In genomic region chr22:30881361-30882180, GRCh38 we compare ENCODE assay signal across 17 cellular contexts.
A peak's percentile ranks its signal among the peaks of the same experiment; 100 is the strongest.
DNase-seq lines count a peak whose midpoint lies in the region; ATAC-seq and TF ChIP-seq lines count a peak whose summit lies in the region.
"Had no signal": no experiment of that assay in that cellular context is flagged by ENCODE, and none has a peak within 500 bp of the region (broad histone marks: within the 10 kb centered on the region; RNA-seq: fewer than 3 reads in every experiment).

No MANE protein-coding gene starts in this region.

- no peak overlapping the region for H4K5ac ChIP-seq in mesendoderm (ENCODE audit: low read length)

- no peak overlapping the region for H3K23ac ChIP-seq in mesendoderm (ENCODE audit: low read length)

- no peaks in the 10 kb centered on the region for H3K27me3 ChIP-seq in SK-N-SH (ENCODE audit: insufficient read depth)
- no peaks in the 10 kb centered on the region for H3K27me3 ChIP-seq in mesendoderm (ENCODE audit: insufficient read depth, low read length, poor library complexity)
- H3K27me3 ChIP-seq: gastroesophageal sphincter had no signal

- H2BK15ac ChIP-seq in mesendoderm (replicated peaks; ENCODE audit: low read depth): no peak overlapping the region

- H3K9ac ChIP-seq in SK-N-SH (no peak overlapping the region), mesendoderm (ENCODE audit: low read length) (no peak overlapping the region)

- ATAC-seq in SK-N-SH treated with all-trans-retinoic acid at 6 μM for 48 hours (no peak), GM18505 (IDR thresholded peaks at IDR 0.05; ENCODE audit: unreplicated experiment) (no peak), HG03159 (IDR thresholded peaks at IDR 0.05; ENCODE audit: unreplicated experiment) (no peak), GM21360 (IDR thresholded peaks at IDR 0.05; ENCODE audit: unreplicated experiment) (no peak)
- ATAC-seq in activated naive CD4-positive, alpha-beta T cell treated with anti-CD3 and anti-CD28 coated beads, Interleukin-2, amount 50 U/mL, for 72 hours: no peak
- ATAC-seq: activated CD4-positive, alpha-beta T cell treated with anti-CD3 and anti-CD28 coated beads for 36 hours; gastroesophageal sphincter; naive thymus-derived CD4-positive, alpha-beta T cell had no signal

- H2AK5ac ChIP-seq in mesendoderm (ENCODE audit: low read length): no peak overlapping the region

- H3K4me3 ChIP-seq in SK-N-SH (ENCODE audit: low read depth in 2 of 2, low read length in 1 of 2) (no peak overlapping the region), choroid plexus epithelial cell (ENCODE audit: low read depth, low read length) (no peak overlapping the region), mesendoderm (ENCODE audit: low read length) (no peak overlapping the region)
- H3K4me3 ChIP-seq: gastroesophageal sphincter had no signal

- no peak overlapping the region for H2BK120ac ChIP-seq in mesendoderm (ENCODE audit: low read depth, low read length)

- H3K27ac Mint-ChIP-seq in activated naive CD4-positive, alpha-beta T cell treated with anti-CD3 and anti-CD28 coated beads, Interleukin-2, amount 50 U/mL, for 72 hours: peak overlapping the region in 1 of 2 donors; percentile 23
- H3K27ac Mint-ChIP-seq: activated CD4-positive, alpha-beta T cell treated with anti-CD3 and anti-CD28 coated beads for 36 hours; activated T-cell treated with anti-CD3 and anti-CD28 coated beads, Interleukin-2, amount 50 U/mL, for 24 hours had no signal

- POLR2A ChIA-PET in SK-N-SH (lab: Yijun Ruan, JAX): no interaction called here

- no peak overlapping the region for H4K8ac ChIP-seq in mesendoderm (ENCODE audit: low read depth, low read length)

- DNase-seq in SK-N-SH (peak; percentile 60), choroid plexus epithelial cell (ENCODE audit: low read depth) (peak; percentile 14), mesendoderm (peak; percentile 70)
- DNase-seq in activated naive CD4-positive, alpha-beta T cell treated with anti-CD3 and anti-CD28 coated beads, Interleukin-2, amount 50 U/mL, for 72 hours (ENCODE audit: low spot score in 2 of 2): no peak
- DNase-seq: activated CD4-positive, alpha-beta T cell treated with anti-CD3 and anti-CD28 coated beads for 36 hours; activated T-cell treated with anti-CD3 and anti-CD28 coated beads, Interleukin-2, amount 50 U/mL, for 24 hours; effector CD4-positive, alpha-beta T cell; Karpas-422; naive thymus-derived CD4-positive, alpha-beta T cell; NCI-H1694 treated with DMSO at 0.1 percent for 48 hours; NK-92 treated with Interleukin-12 subunit alpha and Interleukin-12 subunit beta, amount 100 ng/mL, for 24 hours had no signal

- H3K4me1 ChIP-seq in SK-N-SH (ENCODE audit: control insufficient read depth in 1 of 2, insufficient read depth in 2 of 2, low read depth in 1 of 2, low read length in 1 of 2): peaks cover 0 to 62% of the 10 kb centered on the region in 2 experiments; a peak in 1 of 4 replicates
- no peaks in the 10 kb centered on the region for H3K4me1 ChIP-seq in mesendoderm (ENCODE audit: control insufficient read depth, low read depth, low read length)

- no peak for TF ChIP-seq EP300 in SK-N-SH (IDR thresholded peaks at IDR 0.05; ENCODE audit: borderline replicate concordance in 1 of 2, low read depth in 1 of 2, low read length in 1 of 2)

- H3K4ac ChIP-seq in mesendoderm (ENCODE audit: low read depth, low read length): no peak overlapping the region

- WGBS in SK-N-SH (ENCODE audit: low lambda C conversion rate): 82% methylated on average over 7 of the region's 14 CpGs
- WGBS in mesendoderm (ENCODE audit: extremely low coverage, insufficient coverage, low lambda C conversion rate): no CpG with 5 or more reads among the region's 14 CpGs

- no peaks in the 10 kb centered on the region for H3K36me3 Mint-ChIP-seq in activated naive CD4-positive, alpha-beta T cell treated with anti-CD3 and anti-CD28 coated beads, Interleukin-2, amount 50 U/mL, for 72 hours

- H3K36me3 ChIP-seq in SK-N-SH (replicated peaks in 1 of 2; ENCODE audit: control insufficient read depth in 1 of 2, insufficient read depth in 2 of 2, low read length in 1 of 2) (no peaks in the 10 kb centered on the region), mesendoderm (ENCODE audit: control insufficient read depth, insufficient read depth, low read length) (no peaks in the 10 kb centered on the region)
- H3K36me3 ChIP-seq: gastroesophageal sphincter had no signal

- H3K4me2 ChIP-seq in SK-N-SH: no peak overlapping the region
- no peak overlapping the region for H3K4me2 ChIP-seq in mesendoderm (ENCODE audit: low read length)

- no peaks in the 10 kb centered on the region for H3F3A ChIP-seq in SK-N-SH (replicated peaks; ENCODE audit: insufficient read depth)

- no peak overlapping the region for H2BK5ac ChIP-seq in mesendoderm (ENCODE audit: low read length)

- no peaks in the 10 kb centered on the region for H3K9me3 Mint-ChIP-seq in activated naive CD4-positive, alpha-beta T cell treated with anti-CD3 and anti-CD28 coated beads, Interleukin-2, amount 50 U/mL, for 72 hours
- H3K9me3 Mint-ChIP-seq: activated T-cell treated with anti-CD3 and anti-CD28 coated beads, Interleukin-2, amount 50 U/mL, for 24 hours; naive thymus-derived CD4-positive, alpha-beta T cell had no signal

- no peaks in the 10 kb centered on the region for H3K9me3 ChIP-seq in SK-N-SH
- H3K9me3 ChIP-seq: gastroesophageal sphincter had no signal

- CTCF ChIA-PET in SK-N-SH (lab: Yijun Ruan, JAX): interaction anchor here (0.8 to 1.9 kb wide), 3 partner anchors 9 to 107 kb away, joined by 3 to 14 read pairs (median 3); no protein-coding TSS in a partner anchor

- TF ChIP-seq POLR2A in GM18505 (IDR thresholded peaks at IDR 0.05; ENCODE audit: borderline replicate concordance, extremely low read depth, insufficient read depth, insufficient read length): no peak

- H3K27ac ChIP-seq in SK-N-SH (ENCODE audit: low read depth in 2 of 2, low read length in 1 of 2) (peak overlapping the region in 1 of 2 experiments; percentile 78; a peak in 1 of 4 replicates), mesendoderm (ENCODE audit: low read depth, low read length) (no peak overlapping the region)
- H3K27ac ChIP-seq: 22Rv1, gastroesophageal sphincter had no signal

- no peaks in the 10 kb centered on the region for H4K20me1 ChIP-seq in SK-N-SH (ENCODE audit: insufficient read depth)

- no peak overlapping the region for H3K18ac ChIP-seq in mesendoderm (ENCODE audit: low read length)

- no peak for TF ChIP-seq CTCF in SK-N-SH (IDR thresholded peaks at IDR 0.05)
- no peak for TF ChIP-seq CTCF in choroid plexus epithelial cell (conservative IDR thresholded peaks at IDR 0.05; ENCODE audit: low read depth, low read length)

- H3K79me2 ChIP-seq in SK-N-SH (ENCODE audit: insufficient read depth) (no peaks in the 10 kb centered on the region), mesendoderm (ENCODE audit: control insufficient read depth, insufficient read depth, low read length) (no peaks in the 10 kb centered on the region)

- H3K79me1 ChIP-seq in mesendoderm (ENCODE audit: low read length): no peaks in the 10 kb centered on the region

- TF ChIP-seq RAD21 in SK-N-SH (IDR thresholded peaks at IDR 0.05; ENCODE audit: low read length): no peak

- no peak overlapping the region for H3K56ac ChIP-seq in mesendoderm (ENCODE audit: low read length)

- H2AFZ ChIP-seq in SK-N-SH (ENCODE audit: low read depth): no peak overlapping the region

- no peaks in the 10 kb centered on the region for H3K9me2 ChIP-seq in SK-N-SH

TF ChIP-seq in SK-N-SH, 30 proteins besides CTCF, POLR2A, EP300 and RAD21 (continues in another document):
- TF ChIP-seq, protein P1, sequence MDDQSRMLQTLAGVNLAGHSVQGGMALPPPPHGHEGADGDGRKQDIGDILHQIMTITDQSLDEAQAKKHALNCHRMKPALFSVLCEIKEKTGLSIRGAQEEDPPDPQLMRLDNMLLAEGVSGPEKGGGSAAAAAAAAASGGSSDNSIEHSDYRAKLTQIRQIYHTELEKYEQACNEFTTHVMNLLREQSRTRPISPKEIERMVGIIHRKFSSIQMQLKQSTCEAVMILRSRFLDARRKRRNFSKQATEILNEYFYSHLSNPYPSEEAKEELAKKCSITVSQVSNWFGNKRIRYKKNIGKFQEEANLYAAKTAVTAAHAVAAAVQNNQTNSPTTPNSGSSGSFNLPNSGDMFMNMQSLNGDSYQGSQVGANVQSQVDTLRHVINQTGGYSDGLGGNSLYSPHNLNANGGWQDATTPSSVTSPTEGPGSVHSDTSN (IDR thresholded peaks at IDR 0.05): no peak
- TF ChIP-seq NFIC (IDR thresholded peaks at IDR 0.05; ENCODE audit: borderline replicate concordance): no peak
- no peak for TF ChIP-seq TEAD4 (IDR thresholded peaks at IDR 0.05; ENCODE audit: borderline replicate concordance, insufficient read depth)
- no peak for TF ChIP-seq RFX5 (IDR thresholded peaks at IDR 0.05; ENCODE audit: low read length)
- TF ChIP-seq FOSL2 (IDR thresholded peaks at IDR 0.05; ENCODE audit: borderline replicate concordance, low read depth): no peak
- no peak for TF ChIP-seq JUND (IDR thresholded peaks at IDR 0.05)
- no peak for TF ChIP-seq EZH2phosphoT487 (IDR thresholded peaks at IDR 0.05; ENCODE audit: borderline replicate concordance, low read depth)
- TF ChIP-seq FOXJ3 (CRISPR knock-in tag; IDR thresholded peaks at IDR 0.05): no peak
- no peak for TF ChIP-seq NRF1 (IDR thresholded peaks at IDR 0.05; ENCODE audit: low read depth, low read length)

TF ChIP-seq in SK-N-SH treated with all-trans-retinoic acid at 6 μM for 48 hours, 23 proteins besides CTCF, POLR2A, EP300 and RAD21 (continues in another document):
- TF ChIP-seq, protein P2, sequence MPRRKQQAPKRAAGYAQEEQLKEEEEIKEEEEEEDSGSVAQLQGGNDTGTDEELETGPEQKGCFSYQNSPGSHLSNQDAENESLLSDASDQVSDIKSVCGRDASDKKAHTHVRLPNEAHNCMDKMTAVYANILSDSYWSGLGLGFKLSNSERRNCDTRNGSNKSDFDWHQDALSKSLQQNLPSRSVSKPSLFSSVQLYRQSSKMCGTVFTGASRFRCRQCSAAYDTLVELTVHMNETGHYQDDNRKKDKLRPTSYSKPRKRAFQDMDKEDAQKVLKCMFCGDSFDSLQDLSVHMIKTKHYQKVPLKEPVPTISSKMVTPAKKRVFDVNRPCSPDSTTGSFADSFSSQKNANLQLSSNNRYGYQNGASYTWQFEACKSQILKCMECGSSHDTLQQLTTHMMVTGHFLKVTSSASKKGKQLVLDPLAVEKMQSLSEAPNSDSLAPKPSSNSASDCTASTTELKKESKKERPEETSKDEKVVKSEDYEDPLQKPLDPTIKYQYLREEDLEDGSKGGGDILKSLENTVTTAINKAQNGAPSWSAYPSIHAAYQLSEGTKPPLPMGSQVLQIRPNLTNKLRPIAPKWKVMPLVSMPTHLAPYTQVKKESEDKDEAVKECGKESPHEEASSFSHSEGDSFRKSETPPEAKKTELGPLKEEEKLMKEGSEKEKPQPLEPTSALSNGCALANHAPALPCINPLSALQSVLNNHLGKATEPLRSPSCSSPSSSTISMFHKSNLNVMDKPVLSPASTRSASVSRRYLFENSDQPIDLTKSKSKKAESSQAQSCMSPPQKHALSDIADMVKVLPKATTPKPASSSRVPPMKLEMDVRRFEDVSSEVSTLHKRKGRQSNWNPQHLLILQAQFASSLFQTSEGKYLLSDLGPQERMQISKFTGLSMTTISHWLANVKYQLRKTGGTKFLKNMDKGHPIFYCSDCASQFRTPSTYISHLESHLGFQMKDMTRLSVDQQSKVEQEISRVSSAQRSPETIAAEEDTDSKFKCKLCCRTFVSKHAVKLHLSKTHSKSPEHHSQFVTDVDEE (CRISPR knock-in tag; IDR thresholded peaks at IDR 0.05): no peak
- no peak for TF ChIP-seq BACH2 (CRISPR knock-in tag; IDR thresholded peaks at IDR 0.05; ENCODE audit: borderline replicate concordance)
- TF ChIP-seq TCF4 (CRISPR knock-in tag; IDR thresholded peaks at IDR 0.05; ENCODE audit: borderline replicate concordance): no peak

Comparison
In these comparisons a context has a peak if more than half of its experiments do, and no peak if none do; other contexts are left out.
1. DNase-seq: peak in SK-N-SH (single experiment), choroid plexus epithelial cell (single experiment) and mesendoderm (single experiment); none in activated naive CD4-positive, alpha-beta T cell treated with anti-CD3 and anti-CD28 coated beads, Interleukin-2, amount 50 U/mL, for 72 hours (0 of 2).